In genomic region chr7:36036590-36036989, GRCh38 we compare ENCODE assay signal across 14 cellular contexts.
DNase-seq lines count a peak whose midpoint lies in the region; ATAC-seq, FAIRE-seq and TF ChIP-seq lines count a peak whose summit lies in the region.
"Had no signal": no experiment of that assay in that cellular context is flagged by ENCODE, and none has a peak within 500 bp of the region (broad histone marks: within the 10 kb centered on the region; RNA-seq: fewer than 3 reads in every experiment).

No MANE protein-coding gene starts in this region.

- H4K20me1 ChIP-seq in GM23338 (replicated peaks; ENCODE audit: insufficient read depth): no peaks in the 10 kb centered on the region
- H4K20me1 ChIP-seq in mammary epithelial cell (ENCODE audit: insufficient read depth, low read length): no peaks in the 10 kb centered on the region
- H4K20me1 ChIP-seq in smooth muscle cell (ENCODE audit: low read depth): no peaks in the 10 kb centered on the region
- H4K20me1 ChIP-seq: BLaER1 had no signal

- H3F3A ChIP-seq in GM23338 (replicated peaks; ENCODE audit: low read depth) (no peaks in the 10 kb centered on the region), smooth muscle cell (ENCODE audit: low read depth) (no peaks in the 10 kb centered on the region)

- TF ChIP-seq CTCF in GM23338 (conservative IDR thresholded peaks at IDR 0.05; ENCODE audit: low read depth in 2 of 2): no peak
- no peak for TF ChIP-seq CTCF in mammary epithelial cell (conservative IDR thresholded peaks at IDR 0.05 in 1 of 2, IDR thresholded peaks at IDR 0.05 in 1 of 2; ENCODE audit: extremely low read depth in 1 of 2, insufficient read depth in 1 of 2, low read depth in 1 of 2, low read length in 2 of 2)
- TF ChIP-seq CTCF in smooth muscle cell (IDR thresholded peaks at IDR 0.05; ENCODE audit: borderline replicate concordance, insufficient read depth, poor library complexity, severe bottlenecking): no peak

- WGBS in mammary epithelial cell (ENCODE audit: low coverage, missing lambda C conversion rate): 44% methylated on average over 4 of the region's 4 CpGs
- 28 to 68% (median 51%) methylated on average over 4 of the region's 4 CpGs for WGBS in small intestine, 3 donors
- WGBS in smooth muscle cell (ENCODE audit: low lambda C conversion rate): 59% methylated on average over 4 of the region's 4 CpGs

- H3K9me2 ChIP-seq in GM23338 (ENCODE audit: insufficient read depth): no peaks in the 10 kb centered on the region

- no TSS peak for BruUV-seq in mammary epithelial cell (replicated peaks; lab: Mats Ljungman, UMichigan)

- H2AFZ ChIP-seq in GM23338 (0 out of 2 replicates have a peak overlapping the region, but pooled peaks have one; percentile 52), mammary epithelial cell (ENCODE audit: low read depth, low read length) (peak overlapping the region; percentile 58), smooth muscle cell (ENCODE audit: low read depth) (no peak overlapping the region)

- CTCF ChIA-PET in mammary epithelial cell (lab: Charles Lee; ENCODE audit: low non-redundant PET): no interaction called here

- H3K27ac ChIP-seq in GM23338 (ENCODE audit: low read depth): no peak overlapping the region
- H3K27ac ChIP-seq in mammary epithelial cell (ENCODE audit: insufficient read depth, low read depth, low read length): peak overlapping the region; percentile 44
- H3K27ac ChIP-seq in layer of hippocampus (ENCODE audit: low read depth, low read length): peak overlapping the region; percentile 74
- H3K27ac ChIP-seq in small intestine (ENCODE audit: low read depth in 1 of 2, low read length in 1 of 2): peak overlapping the region in 1 of 2 donors; percentile 89
- no peak overlapping the region for H3K27ac ChIP-seq in smooth muscle cell (ENCODE audit: low read depth)
- H3K27ac ChIP-seq: BLaER1 had no signal

- in situ Hi-C loops in mammary epithelial cell (cut with MboI; ENCODE audit: low sequenced_read_pairs in 2 of 2): no loop called here
- in situ Hi-C loops in HAP-1 (cut with MboI; ENCODE audit: low sequenced_read_pairs): no loop called here

- no peaks in the 10 kb centered on the region for H3K27me3 ChIP-seq in GM23338 (ENCODE audit: insufficient read depth)
- H3K27me3 ChIP-seq in mammary epithelial cell (ENCODE audit: insufficient read depth, low read length): no peaks in the 10 kb centered on the region
- no peaks in the 10 kb centered on the region for H3K27me3 ChIP-seq in layer of hippocampus (ENCODE audit: control insufficient read depth, insufficient read depth, low read length)
- H3K27me3 ChIP-seq in small intestine (ENCODE audit: control insufficient read depth in 2 of 2, insufficient read depth in 2 of 2, low read length in 2 of 2): no peaks in the 10 kb centered on the region
- no peaks in the 10 kb centered on the region for H3K27me3 ChIP-seq in HAP-1 (ENCODE audit: low read depth)
- H3K27me3 ChIP-seq in smooth muscle cell (ENCODE audit: low read depth): no peaks in the 10 kb centered on the region
- H3K27me3 ChIP-seq: BLaER1 had no signal

- H3K79me2 ChIP-seq in GM23338 (replicated peaks; ENCODE audit: insufficient read depth) (no peaks in the 10 kb centered on the region), mammary epithelial cell (ENCODE audit: insufficient read depth, low read length) (no peaks in the 10 kb centered on the region), smooth muscle cell (ENCODE audit: low read depth) (no peaks in the 10 kb centered on the region)

- H3K9ac ChIP-seq in mammary epithelial cell (ENCODE audit: insufficient read depth, low read length): peak overlapping the region; percentile 22
- no peak overlapping the region for H3K9ac ChIP-seq in smooth muscle cell (ENCODE audit: low read depth)
- H3K9ac ChIP-seq: BLaER1 had no signal

- ATAC-seq in GM23338 (no peak), HG02610 (IDR thresholded peaks at IDR 0.05; ENCODE audit: unreplicated experiment) (no peak)

- H3K36me3 Mint-ChIP-seq in GM23338 (ENCODE audit: low read depth): no peaks in the 10 kb centered on the region; the same call in 2 of the 3 replicates

- H3K4me3 ChIP-seq in GM23338 (no peak overlapping the region), mammary epithelial cell (replicated peaks in 1 of 3; ENCODE audit: insufficient read depth in 1 of 3, low read depth in 2 of 3, low read length in 3 of 3) (no peak overlapping the region), small intestine (ENCODE audit: low read depth in 1 of 2, low read length in 2 of 2) (no peak overlapping the region), HAP-1 (no peak overlapping the region), smooth muscle cell (no peak overlapping the region)
- H3K4me3 ChIP-seq: BLaER1 had no signal

- no peaks in the 10 kb centered on the region for H3K9me3 ChIP-seq in mammary epithelial cell (replicated peaks; ENCODE audit: insufficient read depth, low read length)
- no peaks in the 10 kb centered on the region for H3K9me3 ChIP-seq in small intestine (ENCODE audit: control insufficient read depth, low read depth)
- H3K9me3 ChIP-seq in HAP-1: no peaks in the 10 kb centered on the region
- H3K9me3 ChIP-seq in smooth muscle cell (replicated peaks; ENCODE audit: low read depth): no peaks in the 10 kb centered on the region
- H3K9me3 ChIP-seq: BLaER1 had no signal

- intact Hi-C loops in mammary epithelial cell (cut with micrococcal nuclease): loop anchor here (2.0 to 5.0 kb wide), 2 partner anchors 44 to 116 kb away; partner anchors contain the start of gene EEPD1

- peaks cover 2% of the 10 kb centered on the region for H3K27me3 Mint-ChIP-seq in GM23338 (ENCODE audit: insufficient read depth, low read depth, poor library complexity)

- H3K9me3 Mint-ChIP-seq in GM23338: no peaks in the 10 kb centered on the region; the same call in 1 of the 3 replicates
- H3K9me3 Mint-ChIP-seq: T-helper 2 cell treated with Interferon-gamma antibody and Interleukin-4, amounts not matched to agents 5 μg/mL and 100 μg/mL, for 36 hours had no signal

- peaks cover 13% of the 10 kb centered on the region for H3K4me1 Mint-ChIP-seq in GM23338

- H3K4me1 ChIP-seq in GM23338 (ENCODE audit: insufficient read depth) (peaks cover 13% of the 10 kb centered on the region), mammary epithelial cell (ENCODE audit: insufficient read depth, low read length) (peaks cover 25% of the 10 kb centered on the region), small intestine (ENCODE audit: control insufficient read depth in 2 of 2, insufficient read depth in 1 of 2, low read depth in 1 of 2, low read length in 1 of 2) (peaks cover 0 to 6% of the 10 kb centered on the region in 2 donors), HAP-1 (peaks cover 20% of the 10 kb centered on the region), smooth muscle cell (ENCODE audit: low read depth) (no peaks in the 10 kb centered on the region)

- FAIRE-seq in small intestine (lab: Jason Lieb, UNC): no peak
- FAIRE-seq: frontal cortex, GM19239 had no signal

- H3K4me3 Mint-ChIP-seq in GM23338: no peak overlapping the region
- H3K4me3 Mint-ChIP-seq: T-helper 2 cell treated with Interferon-gamma antibody and Interleukin-4, amounts not matched to agents 5 μg/mL and 100 μg/mL, for 36 hours had no signal

- dilution Hi-C loops in mammary epithelial cell (cut with HindIII; ENCODE audit: low sequenced_read_pairs): no loop called here

- H3K4me2 ChIP-seq in GM23338 (no peak overlapping the region), mammary epithelial cell (ENCODE audit: insufficient read depth, low read depth, low read length) (peak overlapping the region; percentile 60), smooth muscle cell (no peak overlapping the region)
- H3K4me2 ChIP-seq: BLaER1 had no signal

- DNase-seq in GM23338 (ENCODE audit: low spot score): no peak
- DNase-seq in mammary epithelial cell: peak; percentile 7
- peak; percentile 17 for DNase-seq in small intestine
- DNase-seq in HAP-1 (ENCODE audit: low spot score in 2 of 2): no peak
- no peak for DNase-seq in smooth muscle cell (lab: John Stamatoyannopoulos, UW; ENCODE audit: unreplicated experiment)
- DNase-seq in NCI-H748 (lab: John Stamatoyannopoulos, UW; ENCODE audit: unreplicated experiment): no peak
- DNase-seq: NCI-H748 treated with DMSO at 0.1 percent for 48 hours; stimulated activated CD4-positive, alpha-beta T cell treated with anti-CD3 and anti-CD28 coated beads, Interleukin-2, amount 100 ng/mL, for 48 hours had no signal

- H3K36me3 ChIP-seq in GM23338 (ENCODE audit: insufficient read depth): no peaks in the 10 kb centered on the region
- H3K36me3 ChIP-seq in mammary epithelial cell (ENCODE audit: insufficient read depth, low read length): no peaks in the 10 kb centered on the region
- no peaks in the 10 kb centered on the region for H3K36me3 ChIP-seq in small intestine (ENCODE audit: control insufficient read depth in 2 of 2, insufficient read depth in 2 of 2, low read length in 2 of 2)
- H3K36me3 ChIP-seq in HAP-1 (replicated peaks): no peaks in the 10 kb centered on the region
- H3K36me3 ChIP-seq in smooth muscle cell (ENCODE audit: low read depth): no peaks in the 10 kb centered on the region
- H3K36me3 ChIP-seq: BLaER1 had no signal

- H3K27ac Mint-ChIP-seq in GM23338: no peak overlapping the region
- H3K27ac Mint-ChIP-seq: T-helper 2 cell treated with Interferon-gamma antibody and Interleukin-4, amounts not matched to agents 5 μg/mL and 100 μg/mL, for 36 hours had no signal

TF ChIP-seq in GM23338, 12 proteins besides CTCF, POLR2A, EP300 and RAD21:
- TF ChIP-seq EZH2phosphoT487 (IDR thresholded peaks at IDR 0.05; ENCODE audit: unreplicated experiment) (no peak), JUNB (IDR thresholded peaks at IDR 0.05; ENCODE audit: unreplicated experiment) (no peak), NANOG (IDR thresholded peaks at IDR 0.05; ENCODE audit: borderline replicate concordance) (no peak), STAT1 (IDR thresholded peaks at IDR 0.05; ENCODE audit: unreplicated experiment) (no peak), EZH2 (IDR thresholded peaks at IDR 0.05; ENCODE audit: low read depth, unreplicated experiment) (no peak), ZNF114 (CRISPR knock-in tag; IDR thresholded peaks at IDR 0.05) (no peak), POLR2AphosphoS5 (IDR thresholded peaks at IDR 0.05; ENCODE audit: low read depth) (no peak)

Comparison
In these comparisons a context has a peak if more than half of its experiments do, and no peak if none do; other contexts are left out.
1. DNase-seq: peak in mammary epithelial cell (single experiment) and small intestine (single experiment); none in GM23338 (single experiment), HAP-1 (0 of 2), smooth muscle cell (single experiment) and NCI-H748 (single experiment).
2. H3K27ac ChIP-seq: peak in mammary epithelial cell (single experiment) and layer of hippocampus (single experiment); none in GM23338 (single experiment) and smooth muscle cell (single experiment).